In genomic region chr15:57915827-57916531, GRCh38 we compare ENCODE assay signal across 22 cellular contexts.
"Had no signal": no experiment of that assay in that cellular context is flagged by ENCODE, and none has a peak within 500 bp of the region (broad histone marks: within the 10 kb centered on the region; RNA-seq: fewer than 3 reads in every experiment).

No MANE protein-coding gene starts in this region.

- H3K4me1 Mint-ChIP-seq: activated naive CD4-positive, alpha-beta T cell treated with anti-CD3 and anti-CD28 coated beads, Interleukin-2, amount 10 ng/mL, durations not matched to agents 7 days and 5 days; activated naive CD8-positive, alpha-beta T cell treated with anti-CD3 and anti-CD28 coated beads, Interleukin-2, amount 50 U/mL, for 24 hours had no signal

- H3K9me3 ChIP-seq: ascending aorta, breast epithelium had no signal

- H3K4me2 ChIP-seq: hepatocyte, neural progenitor cell had no signal

- H3K36me3 ChIP-seq: ascending aorta, breast epithelium, neural progenitor cell had no signal

- H3K4me3 ChIP-seq: ascending aorta, breast epithelium, hepatocyte, neural progenitor cell had no signal

- FAIRE-seq: islet of Langerhans had no signal

- DNase-seq: activated CD4-positive, alpha-beta T cell treated with anti-CD3 and anti-CD28 coated beads for 1 hour; activated CD8-positive, alpha-beta memory T cell treated with anti-CD3 and anti-CD28 coated beads for 24 hours; activated CD8-positive, alpha-beta memory T cell treated with anti-CD3 and anti-CD28 coated beads, Interleukin-2, amount 50 U/mL, for 48 hours; activated effector memory CD4-positive, alpha-beta T cell treated with Interleukin-2 at 50 U/mL for 16 hours; activated naive CD4-positive, alpha-beta T cell treated with anti-CD3 and anti-CD28 coated beads, Interleukin-2, amount 10 ng/mL, durations not matched to agents 7 days and 5 days; activated naive CD8-positive, alpha-beta T cell treated with anti-CD3 and anti-CD28 coated beads, Interleukin-2, amount 50 U/mL, for 24 hours; activated T-cell treated with anti-CD3 and anti-CD28 coated beads, Interleukin-2, amount 50 U/mL, for 48 hours; cerebellar nuclear complex; dermis blood vessel endothelial cell; effector memory CD4-positive, alpha-beta T cell; foreskin fibroblast; midbrain; stimulated activated CD4-positive, alpha-beta T cell treated with anti-CD3 and anti-CD28 coated beads, Interleukin-12 subunit alpha, Interleukin-12 subunit beta, amount 100 ng/mL, for 4 hours; stimulated activated CD4-positive, alpha-beta T cell treated with anti-CD3 and anti-CD28 coated beads, Interleukin-1b, Interleukin-23, amount 100 ng/mL, for 48 hours; stimulated activated CD8-positive, alpha-beta memory T cell treated with anti-CD3 and anti-CD28 coated beads, Interleukin-4, amount 100 ng/mL, for 48 hours; stimulated activated naive CD4-positive, alpha-beta T cell had no signal

- H3K9ac ChIP-seq: neural progenitor cell, parathyroid adenoma had no signal

- H3K36me3 Mint-ChIP-seq: activated naive CD4-positive, alpha-beta T cell treated with anti-CD3 and anti-CD28 coated beads, Interleukin-2, amount 10 ng/mL, durations not matched to agents 7 days and 5 days; neural progenitor cell had no signal

- ATAC-seq: activated naive CD8-positive, alpha-beta T cell treated with anti-CD3 and anti-CD28 coated beads, Interleukin-2, amount 50 U/mL, for 24 hours had no signal

- H3K79me2 ChIP-seq: hepatocyte, parathyroid adenoma had no signal

- H3K9me3 Mint-ChIP-seq: activated naive CD4-positive, alpha-beta T cell treated with anti-CD3 and anti-CD28 coated beads, Interleukin-2, amount 10 ng/mL, durations not matched to agents 7 days and 5 days; activated naive CD8-positive, alpha-beta T cell treated with anti-CD3 and anti-CD28 coated beads, Interleukin-2, amount 50 U/mL, for 24 hours; neural progenitor cell had no signal

- H3K27ac ChIP-seq: ascending aorta, breast epithelium, hepatocyte, neural progenitor cell, parathyroid adenoma had no signal

- H3K4me1 ChIP-seq: ascending aorta, breast epithelium, neural progenitor cell, parathyroid adenoma had no signal

- H3K27ac Mint-ChIP-seq: activated naive CD4-positive, alpha-beta T cell treated with anti-CD3 and anti-CD28 coated beads, Interleukin-2, amount 10 ng/mL, durations not matched to agents 7 days and 5 days; activated naive CD8-positive, alpha-beta T cell treated with anti-CD3 and anti-CD28 coated beads, Interleukin-2, amount 50 U/mL, for 24 hours; neural progenitor cell had no signal

- H2AFZ ChIP-seq: hepatocyte, neural progenitor cell, parathyroid adenoma had no signal

- H3K4me3 Mint-ChIP-seq: activated naive CD4-positive, alpha-beta T cell treated with anti-CD3 and anti-CD28 coated beads, Interleukin-2, amount 10 ng/mL, durations not matched to agents 7 days and 5 days; activated naive CD8-positive, alpha-beta T cell treated with anti-CD3 and anti-CD28 coated beads, Interleukin-2, amount 50 U/mL, for 24 hours; neural progenitor cell had no signal

- H3K27me3 ChIP-seq: ascending aorta, breast epithelium, hepatocyte, neural progenitor cell had no signal
